In the genomic region with DNA sequence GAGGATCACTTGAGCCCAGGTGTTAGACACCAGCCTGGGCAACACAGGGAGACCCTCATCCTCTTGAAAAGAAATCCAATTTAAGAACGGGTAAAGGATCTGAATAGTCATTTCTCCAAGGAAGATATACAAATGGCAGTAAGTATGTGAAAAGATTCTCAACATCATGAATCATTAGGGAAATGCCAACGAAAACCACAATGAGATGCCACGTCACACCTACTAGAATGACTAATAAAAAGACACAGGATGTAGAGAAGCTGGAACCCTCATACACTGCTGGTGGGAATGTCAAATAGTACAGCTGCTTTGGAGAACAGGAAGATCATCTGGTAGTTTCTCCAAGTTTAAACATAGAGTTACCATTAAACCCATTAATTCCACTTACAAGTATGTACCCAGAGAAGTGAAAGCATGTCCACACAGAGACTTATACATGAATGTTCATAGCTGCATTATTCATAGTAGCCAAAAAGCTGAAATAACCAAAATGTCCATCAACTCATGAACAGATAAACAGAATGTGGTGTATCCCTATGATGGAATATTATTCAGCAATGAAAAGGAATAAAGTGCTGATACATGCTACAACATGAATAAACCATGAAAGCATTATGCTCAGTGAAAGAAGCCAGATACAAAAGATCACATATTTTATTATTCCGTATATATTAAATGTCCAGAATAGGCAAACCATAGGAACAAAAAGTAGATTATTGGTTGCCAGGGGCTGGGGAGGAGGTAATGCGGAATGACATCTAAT, we compare ENCODE assay signal across 1 cellular context.
TF ChIP-seq lines count a peak whose summit lies in the region.

No MANE protein-coding gene starts in this region.

TF ChIP-seq in GM23338, 12 proteins besides CTCF, POLR2A, EP300 and RAD21 (continued from another document):
- TF ChIP-seq, protein P1, sequence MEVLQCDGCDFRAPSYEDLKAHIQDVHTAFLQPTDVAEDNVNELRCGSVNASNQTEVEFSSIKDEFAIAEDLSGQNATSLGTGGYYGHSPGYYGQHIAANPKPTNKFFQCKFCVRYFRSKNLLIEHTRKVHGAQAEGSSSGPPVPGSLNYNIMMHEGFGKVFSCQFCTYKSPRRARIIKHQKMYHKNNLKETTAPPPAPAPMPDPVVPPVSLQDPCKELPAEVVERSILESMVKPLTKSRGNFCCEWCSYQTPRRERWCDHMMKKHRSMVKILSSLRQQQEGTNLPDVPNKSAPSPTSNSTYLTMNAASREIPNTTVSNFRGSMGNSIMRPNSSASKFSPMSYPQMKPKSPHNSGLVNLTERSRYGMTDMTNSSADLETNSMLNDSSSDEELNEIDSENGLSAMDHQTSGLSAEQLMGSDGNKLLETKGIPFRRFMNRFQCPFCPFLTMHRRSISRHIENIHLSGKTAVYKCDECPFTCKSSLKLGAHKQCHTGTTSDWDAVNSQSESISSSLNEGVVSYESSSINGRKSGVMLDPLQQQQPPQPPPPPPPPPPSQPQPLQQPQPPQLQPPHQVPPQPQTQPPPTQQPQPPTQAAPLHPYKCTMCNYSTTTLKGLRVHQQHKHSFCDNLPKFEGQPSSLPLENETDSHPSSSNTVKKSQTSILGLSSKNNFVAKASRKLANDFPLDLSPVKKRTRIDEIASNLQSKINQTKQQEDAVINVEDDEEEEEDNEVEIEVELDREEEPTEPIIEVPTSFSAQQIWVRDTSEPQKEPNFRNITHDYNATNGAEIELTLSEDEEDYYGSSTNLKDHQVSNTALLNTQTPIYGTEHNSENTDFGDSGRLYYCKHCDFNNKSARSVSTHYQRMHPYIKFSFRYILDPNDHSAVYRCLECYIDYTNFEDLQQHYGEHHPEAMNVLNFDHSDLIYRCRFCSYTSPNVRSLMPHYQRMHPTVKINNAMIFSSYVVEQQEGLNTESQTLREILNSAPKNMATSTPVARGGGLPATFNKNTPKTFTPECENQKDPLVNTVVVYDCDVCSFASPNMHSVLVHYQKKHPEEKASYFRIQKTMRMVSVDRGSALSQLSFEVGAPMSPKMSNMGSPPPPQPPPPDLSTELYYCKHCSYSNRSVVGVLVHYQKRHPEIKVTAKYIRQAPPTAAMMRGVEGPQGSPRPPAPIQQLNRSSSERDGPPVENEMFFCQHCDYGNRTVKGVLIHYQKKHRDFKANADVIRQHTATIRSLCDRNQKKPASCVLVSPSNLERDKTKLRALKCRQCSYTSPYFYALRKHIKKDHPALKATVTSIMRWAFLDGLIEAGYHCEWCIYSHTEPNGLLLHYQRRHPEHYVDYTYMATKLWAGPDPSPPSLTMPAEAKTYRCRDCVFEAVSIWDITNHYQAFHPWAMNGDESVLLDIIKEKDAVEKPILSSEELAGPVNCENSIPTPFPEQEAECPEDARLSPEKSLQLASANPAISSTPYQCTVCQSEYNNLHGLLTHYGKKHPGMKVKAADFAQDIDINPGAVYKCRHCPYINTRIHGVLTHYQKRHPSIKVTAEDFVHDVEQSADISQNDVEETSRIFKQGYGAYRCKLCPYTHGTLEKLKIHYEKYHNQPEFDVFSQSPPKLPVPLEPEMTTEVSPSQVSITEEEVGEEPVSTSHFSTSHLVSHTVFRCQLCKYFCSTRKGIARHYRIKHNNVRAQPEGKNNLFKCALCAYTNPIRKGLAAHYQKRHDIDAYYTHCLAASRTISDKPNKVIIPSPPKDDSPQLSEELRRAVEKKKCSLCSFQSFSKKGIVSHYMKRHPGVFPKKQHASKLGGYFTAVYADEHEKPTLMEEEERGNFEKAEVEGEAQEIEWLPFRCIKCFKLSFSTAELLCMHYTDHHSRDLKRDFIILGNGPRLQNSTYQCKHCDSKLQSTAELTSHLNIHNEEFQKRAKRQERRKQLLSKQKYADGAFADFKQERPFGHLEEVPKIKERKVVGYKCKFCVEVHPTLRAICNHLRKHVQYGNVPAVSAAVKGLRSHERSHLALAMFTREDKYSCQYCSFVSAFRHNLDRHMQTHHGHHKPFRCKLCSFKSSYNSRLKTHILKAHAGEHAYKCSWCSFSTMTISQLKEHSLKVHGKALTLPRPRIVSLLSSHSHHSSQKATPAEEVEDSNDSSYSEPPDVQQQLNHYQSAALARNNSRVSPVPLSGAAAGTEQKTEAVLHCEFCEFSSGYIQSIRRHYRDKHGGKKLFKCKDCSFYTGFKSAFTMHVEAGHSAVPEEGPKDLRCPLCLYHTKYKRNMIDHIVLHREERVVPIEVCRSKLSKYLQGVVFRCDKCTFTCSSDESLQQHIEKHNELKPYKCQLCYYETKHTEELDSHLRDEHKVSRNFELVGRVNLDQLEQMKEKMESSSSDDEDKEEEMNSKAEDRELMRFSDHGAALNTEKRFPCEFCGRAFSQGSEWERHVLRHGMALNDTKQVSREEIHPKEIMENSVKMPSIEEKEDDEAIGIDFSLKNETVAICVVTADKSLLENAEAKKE (CRISPR knock-in tag; IDR thresholded peaks at IDR 0.05) = no peak
- no peak for TF ChIP-seq EZH2phosphoT487 (IDR thresholded peaks at IDR 0.05; ENCODE audit: unreplicated experiment)
- TF ChIP-seq ZNF331 (CRISPR knock-in tag; IDR thresholded peaks at IDR 0.05; ENCODE audit: low read depth) = no peak
- TF ChIP-seq STAT1 (IDR thresholded peaks at IDR 0.05; ENCODE audit: unreplicated experiment) = no peak
- TF ChIP-seq CREB1 (CRISPR knock-in tag; IDR thresholded peaks at IDR 0.05; ENCODE audit: low read depth) = no peak
- no peak for TF ChIP-seq ZNF114 (CRISPR knock-in tag; IDR thresholded peaks at IDR 0.05)
- no peak for TF ChIP-seq REST (IDR thresholded peaks at IDR 0.05; ENCODE audit: unreplicated experiment)
- TF ChIP-seq EZH2 (IDR thresholded peaks at IDR 0.05; ENCODE audit: low read depth, unreplicated experiment) = no peak
- TF ChIP-seq JUNB (IDR thresholded peaks at IDR 0.05; ENCODE audit: unreplicated experiment) = no peak
- no peak for TF ChIP-seq POLR2AphosphoS5 (IDR thresholded peaks at IDR 0.05; ENCODE audit: low read depth)
TF ChIP-seq in GM23338: peak in this region for 0.
